In the genomic region with DNA sequence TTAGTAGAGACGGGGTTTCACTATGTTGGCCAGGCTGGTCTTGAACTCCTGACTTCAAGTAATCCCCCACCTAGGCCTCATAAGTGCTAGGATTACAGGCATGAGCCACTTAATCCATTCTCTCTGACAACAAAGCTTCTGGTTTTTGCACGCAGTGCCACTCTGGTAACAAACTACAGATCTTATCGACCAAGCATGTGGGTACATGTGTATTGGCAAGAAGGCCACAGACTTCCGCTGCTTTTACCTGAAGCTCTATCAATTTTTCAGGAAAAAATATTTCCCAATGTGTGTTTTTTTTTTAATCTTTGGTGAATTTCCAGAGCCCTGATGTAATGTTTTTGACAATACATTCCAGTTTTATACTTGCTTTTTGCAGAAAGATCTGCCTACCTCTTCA, we compare ENCODE assay signal across 23 cellular contexts.
DNase-seq lines count a peak whose midpoint lies in the region; ATAC-seq and TF ChIP-seq lines count a peak whose summit lies in the region.
"Had no signal": no experiment of that assay in that cellular context is flagged by ENCODE, and none has a peak within 500 bp of the region (broad histone marks: within the 10 kb centered on the region; RNA-seq: fewer than 3 reads in every experiment).

No MANE protein-coding gene starts in this region.

- H3K4me1 Mint-ChIP-seq in activated T-cell treated with anti-CD3 and anti-CD28 coated beads, Interleukin-2, amount 50 U/mL, for 72 hours (ENCODE audit: low read depth), result no peaks in the 10 kb centered on the region
- H3K4me1 Mint-ChIP-seq in activated T-cell treated with anti-CD3 and anti-CD28 coated beads, Interleukin-2, amount 50 U/mL, for 4 hours (ENCODE audit: low read depth), result no peaks in the 10 kb centered on the region
- H3K4me1 Mint-ChIP-seq: CD14-positive monocyte, GM23338, H9 had no signal

- no peak for TF ChIP-seq CTCF in foreskin keratinocyte (conservative IDR thresholded peaks at IDR 0.05)
- TF ChIP-seq CTCF in parathyroid adenoma (IDR thresholded peaks at IDR 0.05), result no peak

- DNase-seq in activated T-cell treated with anti-CD3 and anti-CD28 coated beads, Interleukin-2, amount 50 U/mL, for 72 hours, result no peak
- no peak for DNase-seq in activated T-cell treated with anti-CD3 and anti-CD28 coated beads, Interleukin-2, amount 50 U/mL, for 4 hours
- peak; percentile 22 to 46 for DNase-seq in foreskin keratinocyte
- no peak for DNase-seq in right cardiac atrium
- DNase-seq: 8988T; ACHN; AML-193; BE2C; CD4-positive, alpha-beta T cell; CD8-positive, alpha-beta memory T cell; DMS 273 treated with DMSO at 0.1 percent for 48 hours; DMS79; EL; GDM1; H9 had no signal

- H3K4me2 ChIP-seq in parathyroid adenoma (ENCODE audit: low read length), result no peak overlapping the region
- H3K4me2 ChIP-seq: A549; BLaER1 treated with 17β-estradiol and CSF1 and Interleukin-3, amounts not matched to agents 10 nM and 100 nM; GM23338 had no signal

- H3K27me3 Mint-ChIP-seq in activated T-cell treated with anti-CD3 and anti-CD28 coated beads, Interleukin-2, amount 50 U/mL, for 72 hours (ENCODE audit: low read depth), result no peaks in the 10 kb centered on the region
- no peaks in the 10 kb centered on the region for H3K27me3 Mint-ChIP-seq in activated T-cell treated with anti-CD3 and anti-CD28 coated beads, Interleukin-2, amount 50 U/mL, for 4 hours (ENCODE audit: low read depth)
- H3K27me3 Mint-ChIP-seq: CD4-positive, alpha-beta T cell; CD8-positive, alpha-beta memory T cell had no signal

- no peaks in the 10 kb centered on the region for H3K9me3 ChIP-seq in parathyroid adenoma (ENCODE audit: control insufficient read depth, low read length)
- H3K9me3 ChIP-seq in right cardiac atrium (ENCODE audit: control insufficient read depth, low read length), result no peaks in the 10 kb centered on the region
- H3K9me3 ChIP-seq: A549; BE2C; BLaER1 treated with 17β-estradiol and CSF1 and Interleukin-3, amounts not matched to agents 10 nM and 100 nM had no signal

- no peak overlapping the region for H3K27ac ChIP-seq in foreskin keratinocyte
- peak overlapping the region; percentile 29 for H3K27ac ChIP-seq in parathyroid adenoma
- no peak overlapping the region for H3K27ac ChIP-seq in right cardiac atrium (ENCODE audit: low read length)
- H3K27ac ChIP-seq: A549; BLaER1 treated with 17β-estradiol and CSF1 and Interleukin-3, amounts not matched to agents 10 nM and 100 nM had no signal

- peak overlapping the region; percentile 86 for H3K27ac Mint-ChIP-seq in activated T-cell treated with anti-CD3 and anti-CD28 coated beads, Interleukin-2, amount 50 U/mL, for 72 hours
- H3K27ac Mint-ChIP-seq: CD14-positive monocyte; CD4-positive, alpha-beta T cell; GM23338; H9 had no signal

- H3K9me3 Mint-ChIP-seq in activated T-cell treated with anti-CD3 and anti-CD28 coated beads, Interleukin-2, amount 50 U/mL, for 72 hours, result no peaks in the 10 kb centered on the region
- H3K9me3 Mint-ChIP-seq in activated T-cell treated with anti-CD3 and anti-CD28 coated beads, Interleukin-2, amount 50 U/mL, for 4 hours, result no peaks in the 10 kb centered on the region
- H3K9me3 Mint-ChIP-seq: CD14-positive monocyte; CD4-positive, alpha-beta T cell; CD8-positive, alpha-beta memory T cell; GM23338; H9 had no signal

- WGBS in right cardiac atrium, result 98% methylated on average over 4 of the region's 4 CpGs

- peaks cover 2 to 11% of the 10 kb centered on the region in 2 donors for H3K36me3 Mint-ChIP-seq in activated T-cell treated with anti-CD3 and anti-CD28 coated beads, Interleukin-2, amount 50 U/mL, for 72 hours (ENCODE audit: insufficient read depth in 2 of 2)
- peaks cover 21% of the 10 kb centered on the region for H3K36me3 Mint-ChIP-seq in activated T-cell treated with anti-CD3 and anti-CD28 coated beads, Interleukin-2, amount 50 U/mL, for 4 hours (ENCODE audit: insufficient read depth)

- H3K4me3 ChIP-seq in parathyroid adenoma (ENCODE audit: low read depth, low read length), result no peak overlapping the region
- no peak overlapping the region for H3K4me3 ChIP-seq in right cardiac atrium (ENCODE audit: low read length)
- H3K4me3 ChIP-seq: A549; BLaER1 treated with 17β-estradiol and CSF1 and Interleukin-3, amounts not matched to agents 10 nM and 100 nM; GM12878; GM23338 had no signal

- no peak overlapping the region for H2AFZ ChIP-seq in parathyroid adenoma
- H2AFZ ChIP-seq: GM23338 had no signal

- no peak overlapping the region for H3K9ac ChIP-seq in parathyroid adenoma
- H3K9ac ChIP-seq: BLaER1 treated with 17β-estradiol and CSF1 and Interleukin-3, amounts not matched to agents 10 nM and 100 nM had no signal

- ATAC-seq in activated T-cell treated with anti-CD3 and anti-CD28 coated beads, Interleukin-2, amount 50 U/mL, for 72 hours (replicated peaks in 1 of 2), result no peak
- ATAC-seq in activated T-cell treated with anti-CD3 and anti-CD28 coated beads, Interleukin-2, amount 50 U/mL, for 4 hours, result no peak
- no peak for ATAC-seq in foreskin keratinocyte
- ATAC-seq in right cardiac atrium, result no peak
- no peak for ATAC-seq in GM19455 (IDR thresholded peaks at IDR 0.05; ENCODE audit: unreplicated experiment)
- ATAC-seq: A549, GM12878, GM23338, HCT116 had no signal

- H3K4me3 Mint-ChIP-seq in activated T-cell treated with anti-CD3 and anti-CD28 coated beads, Interleukin-2, amount 50 U/mL, for 72 hours, result no peak overlapping the region
- no peak overlapping the region for H3K4me3 Mint-ChIP-seq in activated T-cell treated with anti-CD3 and anti-CD28 coated beads, Interleukin-2, amount 50 U/mL, for 4 hours
- H3K4me3 Mint-ChIP-seq: CD14-positive monocyte; CD4-positive, alpha-beta T cell; GM23338; H9 had no signal

- no peaks in the 10 kb centered on the region for H3K36me3 ChIP-seq in parathyroid adenoma (ENCODE audit: control insufficient read depth, insufficient read depth, low read length)
- H3K36me3 ChIP-seq: BE2C had no signal

- intact Hi-C loops in right cardiac atrium (cut with DNase I), result no loop called here

- H3K79me2 ChIP-seq in parathyroid adenoma, result no peaks in the 10 kb centered on the region

- H3K4me1 ChIP-seq in foreskin keratinocyte (no peaks in the 10 kb centered on the region), parathyroid adenoma (peaks cover 5% of the 10 kb centered on the region), right cardiac atrium (ENCODE audit: control insufficient read depth, insufficient read depth, low read length) (no peaks in the 10 kb centered on the region)
- H3K4me1 ChIP-seq: A549; BLaER1 treated with 17β-estradiol and CSF1 and Interleukin-3, amounts not matched to agents 10 nM and 100 nM had no signal

- H3K27me3 ChIP-seq in foreskin keratinocyte (no peaks in the 10 kb centered on the region), parathyroid adenoma (ENCODE audit: control insufficient read depth, insufficient read depth, low read length) (no peaks in the 10 kb centered on the region), right cardiac atrium (ENCODE audit: control insufficient read depth, insufficient read depth) (no peaks in the 10 kb centered on the region)
- H3K27me3 ChIP-seq: BE2C; BLaER1 treated with 17β-estradiol and CSF1 and Interleukin-3, amounts not matched to agents 10 nM and 100 nM had no signal

Comparison
In these comparisons a context has a peak if more than half of its experiments do, and no peak if none do; other contexts are left out.
1. DNase-seq: peak in foreskin keratinocyte (2 of 2); none in activated T-cell treated with anti-CD3 and anti-CD28 coated beads, Interleukin-2, amount 50 U/mL, for 72 hours (0 of 2), activated T-cell treated with anti-CD3 and anti-CD28 coated beads, Interleukin-2, amount 50 U/mL, for 4 hours (single experiment) and right cardiac atrium (0 of 3).